ENCODE assay signal across 26 cellular contexts in the genomic region with DNA sequence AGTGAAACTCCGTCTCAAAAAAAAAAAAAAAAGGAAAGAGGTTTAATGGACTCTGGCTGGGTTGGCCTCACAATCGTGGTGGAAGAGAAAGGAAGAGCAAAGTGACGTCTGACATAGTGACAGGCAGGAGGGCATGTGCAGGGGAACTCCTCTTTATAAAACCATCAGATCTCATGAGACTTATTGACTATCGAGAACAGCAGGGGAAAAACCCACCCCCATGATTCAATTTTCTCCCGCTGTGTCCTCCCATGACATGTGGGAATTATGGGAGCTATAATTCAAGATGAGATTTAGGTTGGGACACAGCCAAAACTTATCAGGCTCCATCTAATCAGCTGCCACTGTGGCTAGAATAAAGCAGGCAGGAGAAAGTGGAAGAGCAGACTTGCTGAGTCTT.
"Had no signal": no experiment of that assay in that cellular context is flagged by ENCODE, and none has a peak within 500 bp of the region (broad histone marks: within the 10 kb centered on the region; RNA-seq: fewer than 3 reads in every experiment).

No MANE protein-coding gene starts in this region.

- H3K4me1 Mint-ChIP-seq: activated B cell treated with CpG ODN at 0.5 μM for 24 hours; naive B cell; stimulated activated effector memory CD8-positive, alpha-beta T cell treated with anti-CD3 and anti-CD28 coated beads, Interleukin-12 subunit alpha, Interleukin-12 subunit beta, amount 100 ng/mL, for 72 hours; stimulated activated naive CD8-positive, alpha-beta T cell treated with anti-CD3 and anti-CD28 coated beads, Interleukin-15, amount 100 ng/mL, for 72 hours had no signal

- H3K27ac ChIP-seq: coronary artery, dorsolateral prefrontal cortex, hepatocyte, left ventricle myocardium inferior, pancreas, prostate gland, skin epidermis, uterus had no signal

- H3K36me3 ChIP-seq: left ventricle myocardium inferior, pancreas, prostate gland, uterus had no signal

- H3K4me3 ChIP-seq: coronary artery, dorsolateral prefrontal cortex, hepatocyte, left ventricle myocardium inferior, lung, pancreas, prostate gland, skin epidermis, uterus had no signal

- H3K4me1 ChIP-seq: left ventricle myocardium inferior, pancreas, prostate gland, uterus had no signal

- DNase-seq: activated B cell treated with CpG ODN at 0.5 μM for 24 hours; activated CD4-positive, alpha-beta T cell treated with anti-CD3 and anti-CD28 coated beads, Interleukin-2, amount 50 U/mL, for 4 hours; activated naive CD4-positive, alpha-beta T cell; activated T-cell treated with anti-CD3 and anti-CD28 coated beads for 4 hours; activated T-cell treated with anti-CD3 and anti-CD28 coated beads, Interleukin-2, amount 50 U/mL, for 72 hours; cerebellar nuclear complex; dorsolateral prefrontal cortex; effector memory CD4-positive, alpha-beta T cell; left ventricle myocardium inferior; naive B cell; pancreas; retina; stimulated activated CD4-positive, alpha-beta T cell treated with anti-CD3 and anti-CD28 coated beads, Interleukin-12 subunit alpha, Interleukin-12 subunit beta, amount 100 ng/mL, for 4 hours; stimulated activated CD4-positive, alpha-beta T cell treated with anti-CD3 and anti-CD28 coated beads, Interleukin-4, amount 100 ng/mL, for 24 hours; stimulated activated naive CD8-positive, alpha-beta T cell treated with anti-CD3 and anti-CD28 coated beads, Interleukin-15, amount 100 ng/mL, for 72 hours; substantia nigra; uterus had no signal

- H3K9me3 ChIP-seq: left ventricle myocardium inferior, pancreas, prostate gland, uterus had no signal

- H3K27ac Mint-ChIP-seq: activated B cell treated with CpG ODN at 0.5 μM for 24 hours; activated naive CD4-positive, alpha-beta T cell treated with anti-CD3 and anti-CD28 coated beads, Interleukin-2, amount 50 U/mL, for 72 hours; activated T-cell treated with anti-CD3 and anti-CD28 coated beads, Interleukin-2, amount 50 U/mL, for 72 hours; stimulated activated effector memory CD8-positive, alpha-beta T cell treated with anti-CD3 and anti-CD28 coated beads, Interleukin-12 subunit alpha, Interleukin-12 subunit beta, amount 100 ng/mL, for 72 hours; type B pancreatic cell had no signal

- H3K9me3 Mint-ChIP-seq: stimulated activated naive CD8-positive, alpha-beta T cell treated with anti-CD3 and anti-CD28 coated beads, Interleukin-15, amount 100 ng/mL, for 72 hours had no signal

- H3K4me3 Mint-ChIP-seq: activated B cell treated with CpG ODN at 0.5 μM for 24 hours; activated T-cell treated with anti-CD3 and anti-CD28 coated beads, Interleukin-2, amount 50 U/mL, for 72 hours; mesothelial cell of epicardium; naive B cell; stimulated activated effector memory CD8-positive, alpha-beta T cell treated with anti-CD3 and anti-CD28 coated beads, Interleukin-12 subunit alpha, Interleukin-12 subunit beta, amount 100 ng/mL, for 72 hours; stimulated activated naive CD8-positive, alpha-beta T cell treated with anti-CD3 and anti-CD28 coated beads, Interleukin-15, amount 100 ng/mL, for 72 hours; type B pancreatic cell had no signal

- H3K27me3 Mint-ChIP-seq: activated B cell treated with CpG ODN at 0.5 μM for 24 hours; naive B cell; stimulated activated naive CD8-positive, alpha-beta T cell treated with anti-CD3 and anti-CD28 coated beads, Interleukin-15, amount 100 ng/mL, for 72 hours; type B pancreatic cell had no signal

- H3K27me3 ChIP-seq: dorsolateral prefrontal cortex, hepatocyte, pancreas, uterus had no signal

- H3K36me3 Mint-ChIP-seq: activated naive CD4-positive, alpha-beta T cell treated with anti-CD3 and anti-CD28 coated beads, Interleukin-2, amount 50 U/mL, for 72 hours; naive B cell; stimulated activated effector memory CD8-positive, alpha-beta T cell treated with anti-CD3 and anti-CD28 coated beads, Interleukin-12 subunit alpha, Interleukin-12 subunit beta, amount 100 ng/mL, for 72 hours; type B pancreatic cell had no signal
